In the genomic region with DNA sequence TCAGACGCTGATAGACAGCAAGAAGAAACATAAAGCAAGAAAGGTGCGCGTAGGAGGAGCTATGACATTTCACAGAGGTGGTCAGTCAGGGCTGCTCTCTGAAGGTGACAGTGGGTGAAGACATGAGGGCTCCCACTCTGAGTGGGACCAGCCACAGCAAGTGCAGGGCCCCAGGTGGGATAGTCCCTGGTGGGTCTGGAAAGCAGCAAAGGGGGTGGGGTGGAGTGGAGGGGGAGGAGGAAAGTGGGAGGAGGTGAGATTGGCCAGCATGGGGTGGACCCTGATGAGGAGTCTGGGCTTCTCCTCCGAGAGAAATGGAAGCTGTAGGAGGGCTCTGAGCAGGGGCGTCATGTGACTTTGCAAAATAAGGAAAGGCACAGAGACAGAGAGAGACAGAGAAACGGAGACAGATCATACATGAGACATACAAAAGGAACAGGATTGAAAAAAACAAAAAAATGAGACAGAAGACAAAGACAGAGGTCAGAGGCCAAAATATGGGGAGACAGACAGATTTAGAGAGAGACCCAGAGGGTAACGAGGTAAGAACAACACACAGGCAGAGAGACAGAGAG, we compare ENCODE assay signal across 15 cellular contexts. TPM values are rescaled to one million over a fixed set of nuclear protein-coding genes. Genes with fewer than 3 reads are reported as not detected.
A peak's percentile ranks its signal among the peaks of the same experiment; 100 is the strongest.
DNase-seq lines count a peak whose midpoint lies in the region; ATAC-seq and TF ChIP-seq lines count a peak whose summit lies in the region.
"Had no signal": no experiment of that assay in that cellular context is flagged by ENCODE, and none has a peak within 500 bp of the region (broad histone marks: within the 10 kb centered on the region; RNA-seq: fewer than 3 reads in every experiment).

No MANE protein-coding gene starts in this region.

- peaks cover 44% of the 10 kb centered on the region for H3K36me3 Mint-ChIP-seq in stimulated activated naive CD8-positive, alpha-beta T cell treated with anti-CD3 and anti-CD28 coated beads, Interleukin-15, Interleukin-2, amounts not matched to agents 100 ng/mL and 50 ng/mL, for 24 hours (ENCODE audit: low read depth)
- H3K36me3 Mint-ChIP-seq in WTC11, result peaks cover 8% of the 10 kb centered on the region

- H3K4me1 Mint-ChIP-seq in stimulated activated naive CD8-positive, alpha-beta T cell treated with anti-CD3 and anti-CD28 coated beads, Interleukin-15, Interleukin-2, amounts not matched to agents 100 ng/mL and 50 ng/mL, for 24 hours (ENCODE audit: low read depth), result peaks cover 47% of the 10 kb centered on the region
- H3K4me1 Mint-ChIP-seq in WTC11, result peaks cover 23% of the 10 kb centered on the region

- DNase-seq in stimulated activated naive CD8-positive, alpha-beta T cell treated with anti-CD3 and anti-CD28 coated beads, Interleukin-15, Interleukin-2, amounts not matched to agents 100 U/mL and 50 U/mL, for 24 hours, result no peak
- DNase-seq in WTC11 (ENCODE audit: low spot score) (no peak), GF-D8 (lab: John Stamatoyannopoulos, UW) (no peak), omental fat pad (ENCODE audit: low spot score) (no peak)
- DNase-seq: MG63, NCI-H187, NCI-H510A, PC-9, SW 1271 had no signal

- POLR2A ChIA-PET in WTC11 (lab: Charles Lee), result interaction anchor here (0.7 kb wide), 1 partner anchor 258 kb away, joined by 5 read pairs; no protein-coding TSS in a partner anchor

- TF ChIP-seq CTCF in WTC11 (IDR thresholded peaks at IDR 0.05), result no peak
- TF ChIP-seq CTCF in omental fat pad (IDR thresholded peaks at IDR 0.05), result no peak

- no peaks in the 10 kb centered on the region for H3K36me3 ChIP-seq in iPS-15b (ENCODE audit: control insufficient read depth, insufficient read depth, low read length)
- H3K36me3 ChIP-seq: pancreas had no signal

- H3K9ac ChIP-seq in iPS-15b (ENCODE audit: low read depth, low read length), result peak overlapping the region; percentile 37

- H3K4me3 ChIP-seq in iPS-15b (ENCODE audit: low read depth, low read length), result no peak overlapping the region
- H3K4me3 ChIP-seq: MG63, pancreas, PC-9, skin epidermis had no signal

- H3K4me1 ChIP-seq in iPS-15b (ENCODE audit: control insufficient read depth, insufficient read depth, low read length), result no peaks in the 10 kb centered on the region

- CTCF ChIA-PET in WTC11 (lab: Charles Lee), result interaction anchor here (0.7 to 1.3 kb wide), 3 partner anchors 26 to 212 kb away, joined by 3 to 5 read pairs (median 4); a partner anchor contains a TSS

- ATAC-seq in stimulated activated naive CD8-positive, alpha-beta T cell treated with anti-CD3 and anti-CD28 coated beads, Interleukin-15, Interleukin-2, amounts not matched to agents 100 U/mL and 50 U/mL, for 24 hours, result no peak
- no peak for ATAC-seq in WTC11
- no peak for ATAC-seq in HG03565 (IDR thresholded peaks at IDR 0.05; ENCODE audit: unreplicated experiment)
- no peak for ATAC-seq in omental fat pad (ENCODE audit: low FRiP score)
- no peak for ATAC-seq in HG02588 (IDR thresholded peaks at IDR 0.05; ENCODE audit: unreplicated experiment)
- ATAC-seq: pancreas had no signal

- H3K27me3 Mint-ChIP-seq in stimulated activated naive CD8-positive, alpha-beta T cell treated with anti-CD3 and anti-CD28 coated beads, Interleukin-15, Interleukin-2, amounts not matched to agents 100 ng/mL and 50 ng/mL, for 24 hours, result no peaks in the 10 kb centered on the region
- no peaks in the 10 kb centered on the region; the same call in none of the 2 replicates for H3K27me3 Mint-ChIP-seq in WTC11 (ENCODE audit: low read depth)

- H3K9me3 ChIP-seq in iPS-15b (ENCODE audit: control insufficient read depth, insufficient read depth, low read length), result no peaks in the 10 kb centered on the region
- H3K9me3 ChIP-seq: MG63, pancreas had no signal

- no peaks in the 10 kb centered on the region for H3K9me3 Mint-ChIP-seq in stimulated activated naive CD8-positive, alpha-beta T cell treated with anti-CD3 and anti-CD28 coated beads, Interleukin-15, Interleukin-2, amounts not matched to agents 100 ng/mL and 50 ng/mL, for 24 hours
- H3K9me3 Mint-ChIP-seq in WTC11, result no peaks in the 10 kb centered on the region

- H3K4me3 Mint-ChIP-seq in stimulated activated naive CD8-positive, alpha-beta T cell treated with anti-CD3 and anti-CD28 coated beads, Interleukin-15, Interleukin-2, amounts not matched to agents 100 ng/mL and 50 ng/mL, for 24 hours, result peak overlapping the region; percentile 51
- no peak overlapping the region for H3K4me3 Mint-ChIP-seq in WTC11

- no peaks in the 10 kb centered on the region for H3K27me3 ChIP-seq in iPS-15b (ENCODE audit: control insufficient read depth, insufficient read depth, low read length)
- H3K27me3 ChIP-seq: MG63, pancreas had no signal

- H3K27ac Mint-ChIP-seq in stimulated activated naive CD8-positive, alpha-beta T cell treated with anti-CD3 and anti-CD28 coated beads, Interleukin-15, Interleukin-2, amounts not matched to agents 100 ng/mL and 50 ng/mL, for 24 hours, result peak overlapping the region; percentile 49
- H3K27ac Mint-ChIP-seq in WTC11, result peak overlapping the region; percentile 14; the same call in 1 of the 2 replicates

TF ChIP-seq in WTC11, 78 proteins besides CTCF, POLR2A, EP300 and RAD21:
- TF ChIP-seq, protein P1, sequence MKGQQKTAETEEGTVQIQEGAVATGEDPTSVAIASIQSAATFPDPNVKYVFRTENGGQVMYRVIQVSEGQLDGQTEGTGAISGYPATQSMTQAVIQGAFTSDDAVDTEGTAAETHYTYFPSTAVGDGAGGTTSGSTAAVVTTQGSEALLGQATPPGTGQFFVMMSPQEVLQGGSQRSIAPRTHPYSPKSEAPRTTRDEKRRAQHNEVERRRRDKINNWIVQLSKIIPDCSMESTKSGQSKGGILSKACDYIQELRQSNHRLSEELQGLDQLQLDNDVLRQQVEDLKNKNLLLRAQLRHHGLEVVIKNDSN (CRISPR knock-in tag; IDR thresholded peaks at IDR 0.05), result no peak
- TF ChIP-seq, protein P2, sequence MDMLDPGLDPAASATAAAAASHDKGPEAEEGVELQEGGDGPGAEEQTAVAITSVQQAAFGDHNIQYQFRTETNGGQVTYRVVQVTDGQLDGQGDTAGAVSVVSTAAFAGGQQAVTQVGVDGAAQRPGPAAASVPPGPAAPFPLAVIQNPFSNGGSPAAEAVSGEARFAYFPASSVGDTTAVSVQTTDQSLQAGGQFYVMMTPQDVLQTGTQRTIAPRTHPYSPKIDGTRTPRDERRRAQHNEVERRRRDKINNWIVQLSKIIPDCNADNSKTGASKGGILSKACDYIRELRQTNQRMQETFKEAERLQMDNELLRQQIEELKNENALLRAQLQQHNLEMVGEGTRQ (CRISPR knock-in tag; IDR thresholded peaks at IDR 0.05), result peak; percentile 51; the same call in 1 of the 2 replicates

RNA-seq across cellular contexts. Expression of a gene that starts 2.7 kb away (rescaled TPM):
- total RNA-seq in WTC11 (2021) (14.0 to 25.0 TPM (median 24.5 TPM) in 3 replicates), omental fat pad (1 to 10 TPM; 1.5 to 3.2 (median 2.7) TPM)

RNA-seq across cellular contexts. Expression of a gene that starts 3.9 kb away (rescaled TPM):
- total RNA-seq in WTC11 (2021), result 389 to 416 TPM (median 410 TPM) in 3 replicates
- 100 to 1,000 TPM; 364 to 556 (median 476) TPM for total RNA-seq in omental fat pad

RNA-seq across cellular contexts. Expression of a gene that starts 32.4 kb away (rescaled TPM):
- total RNA-seq in WTC11 (2021), result 484 to 511 TPM (median 506 TPM) in 3 replicates
- 100 to 1,000 TPM; 290 to 517 (median 367) TPM for total RNA-seq in omental fat pad
